ENCODE assay signal across 2 cellular contexts in the genomic region with DNA sequence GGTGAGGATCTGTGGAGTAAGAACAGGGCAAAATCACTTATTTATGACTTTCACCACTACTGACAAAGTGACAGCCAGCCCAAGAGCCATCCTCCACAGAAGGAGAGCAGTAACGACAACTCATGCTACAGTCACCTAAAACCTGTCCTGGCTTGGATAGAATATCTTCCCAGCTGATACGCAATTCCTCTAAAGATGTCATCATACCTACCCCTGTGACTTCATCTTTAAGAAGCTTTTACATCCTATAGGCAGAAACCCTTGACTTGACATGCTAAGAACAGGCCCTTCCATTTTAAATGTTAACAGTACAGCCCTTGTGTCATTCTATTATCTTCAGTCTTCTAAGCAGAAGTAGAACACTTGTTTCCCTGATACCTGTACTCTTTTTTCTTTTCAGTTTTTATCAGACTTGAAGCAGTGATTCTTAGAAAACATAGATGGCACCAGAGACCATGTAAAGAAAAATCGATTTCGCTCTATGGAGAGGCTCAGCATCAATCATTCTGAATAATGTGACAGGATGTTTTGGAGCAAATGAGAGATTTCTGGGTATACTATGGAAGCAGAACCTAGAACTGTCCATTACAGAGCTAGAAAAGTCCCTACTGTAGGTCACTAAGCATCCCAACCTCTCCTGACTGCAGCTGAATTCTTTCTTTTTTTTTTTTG.
TF ChIP-seq lines count a peak whose summit lies in the region.

No MANE protein-coding gene starts in this region.

TF ChIP-seq in SK-N-SH, 30 proteins besides CTCF, POLR2A, EP300 and RAD21 (continued from another document):
- TF ChIP-seq, protein P1, sequence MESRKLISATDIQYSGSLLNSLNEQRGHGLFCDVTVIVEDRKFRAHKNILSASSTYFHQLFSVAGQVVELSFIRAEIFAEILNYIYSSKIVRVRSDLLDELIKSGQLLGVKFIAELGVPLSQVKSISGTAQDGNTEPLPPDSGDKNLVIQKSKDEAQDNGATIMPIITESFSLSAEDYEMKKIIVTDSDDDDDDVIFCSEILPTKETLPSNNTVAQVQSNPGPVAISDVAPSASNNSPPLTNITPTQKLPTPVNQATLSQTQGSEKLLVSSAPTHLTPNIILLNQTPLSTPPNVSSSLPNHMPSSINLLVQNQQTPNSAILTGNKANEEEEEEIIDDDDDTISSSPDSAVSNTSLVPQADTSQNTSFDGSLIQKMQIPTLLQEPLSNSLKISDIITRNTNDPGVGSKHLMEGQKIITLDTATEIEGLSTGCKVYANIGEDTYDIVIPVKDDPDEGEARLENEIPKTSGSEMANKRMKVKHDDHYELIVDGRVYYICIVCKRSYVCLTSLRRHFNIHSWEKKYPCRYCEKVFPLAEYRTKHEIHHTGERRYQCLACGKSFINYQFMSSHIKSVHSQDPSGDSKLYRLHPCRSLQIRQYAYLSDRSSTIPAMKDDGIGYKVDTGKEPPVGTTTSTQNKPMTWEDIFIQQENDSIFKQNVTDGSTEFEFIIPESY (IDR thresholded peaks at IDR 0.05; ENCODE audit: borderline replicate concordance, low read depth), result no peak
TF ChIP-seq in SK-N-SH: peak in this region for 0.

TF ChIP-seq in SK-N-SH treated with all-trans-retinoic acid at 6 μM for 48 hours, 23 proteins besides CTCF, POLR2A, EP300 and RAD21:
- TF ChIP-seq, protein P2, sequence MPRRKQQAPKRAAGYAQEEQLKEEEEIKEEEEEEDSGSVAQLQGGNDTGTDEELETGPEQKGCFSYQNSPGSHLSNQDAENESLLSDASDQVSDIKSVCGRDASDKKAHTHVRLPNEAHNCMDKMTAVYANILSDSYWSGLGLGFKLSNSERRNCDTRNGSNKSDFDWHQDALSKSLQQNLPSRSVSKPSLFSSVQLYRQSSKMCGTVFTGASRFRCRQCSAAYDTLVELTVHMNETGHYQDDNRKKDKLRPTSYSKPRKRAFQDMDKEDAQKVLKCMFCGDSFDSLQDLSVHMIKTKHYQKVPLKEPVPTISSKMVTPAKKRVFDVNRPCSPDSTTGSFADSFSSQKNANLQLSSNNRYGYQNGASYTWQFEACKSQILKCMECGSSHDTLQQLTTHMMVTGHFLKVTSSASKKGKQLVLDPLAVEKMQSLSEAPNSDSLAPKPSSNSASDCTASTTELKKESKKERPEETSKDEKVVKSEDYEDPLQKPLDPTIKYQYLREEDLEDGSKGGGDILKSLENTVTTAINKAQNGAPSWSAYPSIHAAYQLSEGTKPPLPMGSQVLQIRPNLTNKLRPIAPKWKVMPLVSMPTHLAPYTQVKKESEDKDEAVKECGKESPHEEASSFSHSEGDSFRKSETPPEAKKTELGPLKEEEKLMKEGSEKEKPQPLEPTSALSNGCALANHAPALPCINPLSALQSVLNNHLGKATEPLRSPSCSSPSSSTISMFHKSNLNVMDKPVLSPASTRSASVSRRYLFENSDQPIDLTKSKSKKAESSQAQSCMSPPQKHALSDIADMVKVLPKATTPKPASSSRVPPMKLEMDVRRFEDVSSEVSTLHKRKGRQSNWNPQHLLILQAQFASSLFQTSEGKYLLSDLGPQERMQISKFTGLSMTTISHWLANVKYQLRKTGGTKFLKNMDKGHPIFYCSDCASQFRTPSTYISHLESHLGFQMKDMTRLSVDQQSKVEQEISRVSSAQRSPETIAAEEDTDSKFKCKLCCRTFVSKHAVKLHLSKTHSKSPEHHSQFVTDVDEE (CRISPR knock-in tag; IDR thresholded peaks at IDR 0.05), result no peak
- TF ChIP-seq, protein P3, sequence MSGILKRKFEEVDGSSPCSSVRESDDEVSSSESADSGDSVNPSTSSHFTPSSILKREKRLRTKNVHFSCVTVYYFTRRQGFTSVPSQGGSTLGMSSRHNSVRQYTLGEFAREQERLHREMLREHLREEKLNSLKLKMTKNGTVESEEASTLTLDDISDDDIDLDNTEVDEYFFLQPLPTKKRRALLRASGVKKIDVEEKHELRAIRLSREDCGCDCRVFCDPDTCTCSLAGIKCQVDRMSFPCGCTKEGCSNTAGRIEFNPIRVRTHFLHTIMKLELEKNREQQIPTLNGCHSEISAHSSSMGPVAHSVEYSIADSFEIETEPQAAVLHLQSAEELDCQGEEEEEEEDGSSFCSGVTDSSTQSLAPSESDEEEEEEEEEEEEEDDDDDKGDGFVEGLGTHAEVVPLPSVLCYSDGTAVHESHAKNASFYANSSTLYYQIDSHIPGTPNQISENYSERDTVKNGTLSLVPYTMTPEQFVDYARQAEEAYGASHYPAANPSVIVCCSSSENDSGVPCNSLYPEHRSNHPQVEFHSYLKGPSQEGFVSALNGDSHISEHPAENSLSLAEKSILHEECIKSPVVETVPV (CRISPR knock-in tag; IDR thresholded peaks at IDR 0.05), result no peak
- TF ChIP-seq SNAI2 (CRISPR knock-in tag; IDR thresholded peaks at IDR 0.05), result no peak
- no peak for TF ChIP-seq ZFP30 (CRISPR knock-in tag; IDR thresholded peaks at IDR 0.05)
- TF ChIP-seq, protein P4, sequence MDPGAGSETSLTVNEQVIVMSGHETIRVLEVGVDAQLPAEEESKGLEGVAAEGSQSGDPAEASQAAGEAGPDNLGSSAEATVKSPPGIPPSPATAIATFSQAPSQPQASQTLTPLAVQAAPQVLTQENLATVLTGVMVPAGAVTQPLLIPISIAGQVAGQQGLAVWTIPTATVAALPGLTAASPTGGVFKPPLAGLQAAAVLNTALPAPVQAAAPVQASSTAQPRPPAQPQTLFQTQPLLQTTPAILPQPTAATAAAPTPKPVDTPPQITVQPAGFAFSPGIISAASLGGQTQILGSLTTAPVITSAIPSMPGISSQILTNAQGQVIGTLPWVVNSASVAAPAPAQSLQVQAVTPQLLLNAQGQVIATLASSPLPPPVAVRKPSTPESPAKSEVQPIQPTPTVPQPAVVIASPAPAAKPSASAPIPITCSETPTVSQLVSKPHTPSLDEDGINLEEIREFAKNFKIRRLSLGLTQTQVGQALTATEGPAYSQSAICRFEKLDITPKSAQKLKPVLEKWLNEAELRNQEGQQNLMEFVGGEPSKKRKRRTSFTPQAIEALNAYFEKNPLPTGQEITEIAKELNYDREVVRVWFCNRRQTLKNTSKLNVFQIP (CRISPR knock-in tag; IDR thresholded peaks at IDR 0.05; ENCODE audit: borderline replicate concordance, low read depth), result no peak
- TF ChIP-seq ZFP3 (CRISPR knock-in tag; IDR thresholded peaks at IDR 0.05), result no peak
- no peak for TF ChIP-seq CSDC2 (CRISPR knock-in tag; IDR thresholded peaks at IDR 0.05)
- TF ChIP-seq ZNF8 (CRISPR knock-in tag; IDR thresholded peaks at IDR 0.05), result no peak
TF ChIP-seq in SK-N-SH treated with all-trans-retinoic acid at 6 μM for 48 hours: peak in this region for 0.
